ENCODE assay signal across 9 cellular contexts in the genomic region with DNA sequence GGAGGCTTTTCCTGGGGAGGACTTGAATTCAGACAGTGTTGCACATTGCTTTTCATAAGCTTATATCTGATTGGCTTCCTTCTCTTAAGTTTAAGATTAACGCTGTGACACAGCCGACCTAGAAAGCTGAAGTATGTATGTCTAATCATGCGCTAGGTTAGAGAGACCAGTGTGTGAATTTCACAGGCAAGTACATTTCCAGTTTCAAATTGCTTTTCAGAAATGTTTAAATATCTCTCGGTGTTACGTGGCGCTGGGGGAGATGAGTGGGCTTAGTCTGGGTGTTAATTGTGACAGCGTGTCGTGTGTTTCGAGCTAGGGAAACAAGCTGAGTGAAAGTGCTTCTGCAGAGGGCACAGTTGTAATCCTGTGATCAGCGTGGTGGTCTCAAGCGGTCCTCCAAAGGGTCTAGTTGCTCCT.
DNase-seq lines count a peak whose midpoint lies in the region; ATAC-seq and TF ChIP-seq lines count a peak whose summit lies in the region.
"Had no signal": no experiment of that assay in that cellular context is flagged by ENCODE, and none has a peak within 500 bp of the region (broad histone marks: within the 10 kb centered on the region; RNA-seq: fewer than 3 reads in every experiment).

No MANE protein-coding gene starts in this region.

- intact Hi-C loops in sciatic nerve (cut with DNase I), result no loop called here

- ATAC-seq in GM18520 (IDR thresholded peaks at IDR 0.05; ENCODE audit: unreplicated experiment) (peak; percentile 44), SK-N-SH treated with all-trans-retinoic acid at 6 μM for 48 hours (peak; percentile 52), sciatic nerve (peak; percentile 7), HG03460 (IDR thresholded peaks at IDR 0.05; ENCODE audit: unreplicated experiment) (no peak), HG03457 (IDR thresholded peaks at IDR 0.05; ENCODE audit: unreplicated experiment) (no peak)

- DNase-seq in glomerular visceral epithelial cell (ENCODE audit: extremely low spot score) (peak; percentile 37), sciatic nerve (ENCODE audit: low spot score) (no peak), HuH-7.5 (ENCODE audit: low spot score) (no peak)
- DNase-seq in activated T-cell treated with anti-CD3 and anti-CD28 coated beads, Interleukin-2, amount 50 U/mL, for 1 hour, result no peak
- DNase-seq: activated naive CD4-positive, alpha-beta T cell treated with anti-CD3 and anti-CD28 coated beads for 36 hours had no signal

TF ChIP-seq in SK-N-SH treated with all-trans-retinoic acid at 6 μM for 48 hours, 23 proteins besides CTCF, POLR2A, EP300 and RAD21:
- TF ChIP-seq ZFP3 (CRISPR knock-in tag; IDR thresholded peaks at IDR 0.05), result no peak
- TF ChIP-seq TOX (CRISPR knock-in tag; IDR thresholded peaks at IDR 0.05; ENCODE audit: borderline replicate concordance), result no peak
- TF ChIP-seq, protein P1, sequence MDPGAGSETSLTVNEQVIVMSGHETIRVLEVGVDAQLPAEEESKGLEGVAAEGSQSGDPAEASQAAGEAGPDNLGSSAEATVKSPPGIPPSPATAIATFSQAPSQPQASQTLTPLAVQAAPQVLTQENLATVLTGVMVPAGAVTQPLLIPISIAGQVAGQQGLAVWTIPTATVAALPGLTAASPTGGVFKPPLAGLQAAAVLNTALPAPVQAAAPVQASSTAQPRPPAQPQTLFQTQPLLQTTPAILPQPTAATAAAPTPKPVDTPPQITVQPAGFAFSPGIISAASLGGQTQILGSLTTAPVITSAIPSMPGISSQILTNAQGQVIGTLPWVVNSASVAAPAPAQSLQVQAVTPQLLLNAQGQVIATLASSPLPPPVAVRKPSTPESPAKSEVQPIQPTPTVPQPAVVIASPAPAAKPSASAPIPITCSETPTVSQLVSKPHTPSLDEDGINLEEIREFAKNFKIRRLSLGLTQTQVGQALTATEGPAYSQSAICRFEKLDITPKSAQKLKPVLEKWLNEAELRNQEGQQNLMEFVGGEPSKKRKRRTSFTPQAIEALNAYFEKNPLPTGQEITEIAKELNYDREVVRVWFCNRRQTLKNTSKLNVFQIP (CRISPR knock-in tag; IDR thresholded peaks at IDR 0.05; ENCODE audit: borderline replicate concordance, low read depth), result no peak
- no peak for TF ChIP-seq ESRRG (CRISPR knock-in tag; IDR thresholded peaks at IDR 0.05)
- TF ChIP-seq CSDC2 (CRISPR knock-in tag; IDR thresholded peaks at IDR 0.05), result no peak
- TF ChIP-seq TCF4 (CRISPR knock-in tag; IDR thresholded peaks at IDR 0.05; ENCODE audit: borderline replicate concordance), result no peak

Comparison
In these comparisons a context has a peak if more than half of its experiments do, and no peak if none do; other contexts are left out.
1. ATAC-seq: peak in GM18520 (single experiment), SK-N-SH treated with all-trans-retinoic acid at 6 μM for 48 hours (single experiment) and sciatic nerve (single experiment); none in HG03460 (single experiment) and HG03457 (single experiment).